ENCODE assay signal across 1 cellular context in the genomic region with DNA sequence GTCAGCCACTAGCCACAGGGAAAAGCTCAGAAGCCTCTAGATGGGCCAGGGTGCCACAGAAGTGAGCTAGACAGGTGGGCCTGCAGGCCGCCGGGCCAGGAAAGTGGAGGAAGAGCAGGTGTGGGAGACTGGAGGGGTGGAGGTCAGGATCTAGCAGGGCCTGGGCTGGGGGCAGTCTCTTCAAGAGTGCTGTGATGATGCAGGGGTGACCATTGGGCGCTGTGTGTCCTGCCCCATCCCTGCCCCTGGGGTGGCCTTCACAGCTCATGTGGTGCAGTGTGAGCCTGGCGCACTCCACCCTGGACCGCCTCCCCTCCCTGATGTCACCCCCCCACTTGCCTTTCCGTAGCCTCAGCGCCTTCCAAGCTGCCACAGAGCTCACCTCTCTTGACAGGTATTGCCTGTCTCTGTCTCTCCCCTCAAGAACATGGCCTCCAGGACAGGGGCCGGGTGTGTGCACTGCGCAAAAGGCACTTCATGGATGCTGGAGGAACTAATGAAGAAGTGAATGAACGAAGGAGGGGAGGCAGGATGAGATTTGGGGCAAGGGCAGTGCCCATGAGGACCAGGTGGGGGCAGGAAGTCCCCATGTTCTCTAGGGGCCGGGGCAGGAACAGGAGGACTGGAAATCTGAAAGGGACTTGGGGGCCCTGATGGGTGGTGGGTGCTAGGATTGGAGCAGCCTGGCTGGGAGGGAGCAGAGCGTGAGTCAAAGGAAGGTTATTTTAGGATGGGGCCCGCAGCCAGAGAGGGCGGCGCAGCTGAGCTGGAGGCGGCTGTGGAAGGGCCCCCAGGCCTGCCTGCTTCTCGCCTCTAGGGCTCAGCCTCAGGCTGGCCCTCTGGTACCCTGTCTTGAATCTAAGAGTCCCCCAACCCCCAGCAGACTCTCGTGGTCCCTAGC.
TF ChIP-seq lines count a peak whose summit lies in the region.

No MANE protein-coding gene starts in this region.

TF ChIP-seq in H1, 55 proteins besides CTCF, POLR2A, EP300 and RAD21:
- no peak for TF ChIP-seq RBBP5 (IDR thresholded peaks at IDR 0.05; ENCODE audit: borderline replicate concordance, low read depth, low read length)
- TF ChIP-seq CHD1 (IDR thresholded peaks at IDR 0.05; ENCODE audit: low read depth, low read length), result no peak
